In the genomic region with DNA sequence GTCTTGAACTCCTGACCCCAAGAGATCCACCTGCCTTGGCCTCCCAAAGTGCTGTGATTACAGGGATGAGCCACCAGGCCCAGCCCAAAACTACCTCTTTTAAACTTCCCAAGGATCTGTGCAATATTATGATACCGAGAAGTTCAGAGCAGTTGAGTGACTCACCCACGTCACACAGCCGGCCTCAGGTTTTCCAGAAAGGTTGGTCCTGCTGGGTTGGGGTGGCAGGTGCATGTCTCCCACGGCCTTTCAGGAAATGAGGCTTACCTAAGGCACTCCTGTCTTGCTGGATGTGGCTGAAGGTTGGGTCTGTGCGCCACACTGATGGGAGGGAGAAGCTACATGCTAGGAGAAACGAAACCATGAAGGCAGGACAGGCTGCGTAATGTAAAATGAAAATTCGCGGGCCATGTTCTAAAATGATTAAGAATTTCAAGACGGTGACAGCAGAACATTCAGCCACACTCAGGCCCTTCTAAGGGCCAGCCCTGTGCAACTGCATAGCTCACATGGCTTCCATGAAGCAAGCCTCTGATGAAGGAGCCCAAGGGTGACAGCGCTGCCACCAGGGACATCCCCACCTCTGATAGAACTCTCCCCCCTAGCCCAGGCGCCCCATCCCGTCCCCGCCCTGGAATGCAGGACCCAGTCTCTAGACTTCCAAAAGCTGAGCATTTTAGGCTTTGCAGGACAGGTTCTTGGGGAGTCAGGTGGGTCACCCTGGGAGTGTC, we compare ENCODE assay signal across 1 cellular context.
TF ChIP-seq lines count a peak whose summit lies in the region.

No MANE protein-coding gene starts in this region.

TF ChIP-seq in GM23338, 12 proteins besides CTCF, POLR2A, EP300 and RAD21 (continued from another document):
- TF ChIP-seq, protein P1, sequence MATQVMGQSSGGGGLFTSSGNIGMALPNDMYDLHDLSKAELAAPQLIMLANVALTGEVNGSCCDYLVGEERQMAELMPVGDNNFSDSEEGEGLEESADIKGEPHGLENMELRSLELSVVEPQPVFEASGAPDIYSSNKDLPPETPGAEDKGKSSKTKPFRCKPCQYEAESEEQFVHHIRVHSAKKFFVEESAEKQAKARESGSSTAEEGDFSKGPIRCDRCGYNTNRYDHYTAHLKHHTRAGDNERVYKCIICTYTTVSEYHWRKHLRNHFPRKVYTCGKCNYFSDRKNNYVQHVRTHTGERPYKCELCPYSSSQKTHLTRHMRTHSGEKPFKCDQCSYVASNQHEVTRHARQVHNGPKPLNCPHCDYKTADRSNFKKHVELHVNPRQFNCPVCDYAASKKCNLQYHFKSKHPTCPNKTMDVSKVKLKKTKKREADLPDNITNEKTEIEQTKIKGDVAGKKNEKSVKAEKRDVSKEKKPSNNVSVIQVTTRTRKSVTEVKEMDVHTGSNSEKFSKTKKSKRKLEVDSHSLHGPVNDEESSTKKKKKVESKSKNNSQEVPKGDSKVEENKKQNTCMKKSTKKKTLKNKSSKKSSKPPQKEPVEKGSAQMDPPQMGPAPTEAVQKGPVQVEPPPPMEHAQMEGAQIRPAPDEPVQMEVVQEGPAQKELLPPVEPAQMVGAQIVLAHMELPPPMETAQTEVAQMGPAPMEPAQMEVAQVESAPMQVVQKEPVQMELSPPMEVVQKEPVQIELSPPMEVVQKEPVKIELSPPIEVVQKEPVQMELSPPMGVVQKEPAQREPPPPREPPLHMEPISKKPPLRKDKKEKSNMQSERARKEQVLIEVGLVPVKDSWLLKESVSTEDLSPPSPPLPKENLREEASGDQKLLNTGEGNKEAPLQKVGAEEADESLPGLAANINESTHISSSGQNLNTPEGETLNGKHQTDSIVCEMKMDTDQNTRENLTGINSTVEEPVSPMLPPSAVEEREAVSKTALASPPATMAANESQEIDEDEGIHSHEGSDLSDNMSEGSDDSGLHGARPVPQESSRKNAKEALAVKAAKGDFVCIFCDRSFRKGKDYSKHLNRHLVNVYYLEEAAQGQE (IDR thresholded peaks at IDR 0.05; ENCODE audit: unreplicated experiment), result no peak
- TF ChIP-seq STAT1 (IDR thresholded peaks at IDR 0.05; ENCODE audit: unreplicated experiment) (no peak), ZNF114 (CRISPR knock-in tag; IDR thresholded peaks at IDR 0.05) (no peak), CREB1 (CRISPR knock-in tag; IDR thresholded peaks at IDR 0.05; ENCODE audit: low read depth) (no peak), EZH2phosphoT487 (IDR thresholded peaks at IDR 0.05; ENCODE audit: unreplicated experiment) (no peak), JUNB (IDR thresholded peaks at IDR 0.05; ENCODE audit: unreplicated experiment) (no peak), EZH2 (IDR thresholded peaks at IDR 0.05; ENCODE audit: low read depth, unreplicated experiment) (no peak), POLR2AphosphoS5 (IDR thresholded peaks at IDR 0.05; ENCODE audit: low read depth) (no peak)
